Comparison of ENCODE assay signal across 20 cellular contexts in genomic region chr10:6618340-6618739, GRCh38. TPM values are rescaled to one million over a fixed set of nuclear protein-coding genes. Genes with fewer than 3 reads are reported as not detected.
A peak's percentile ranks its signal among the peaks of the same experiment; 100 is the strongest.
DNase-seq lines count a peak whose midpoint lies in the region; ATAC-seq, FAIRE-seq and TF ChIP-seq lines count a peak whose summit lies in the region.
"Had no signal": no experiment of that assay in that cellular context is flagged by ENCODE, and none has a peak within 500 bp of the region (broad histone marks: within the 10 kb centered on the region; RNA-seq: fewer than 3 reads in every experiment).

No MANE protein-coding gene starts in this region.

- H3K36me3 ChIP-seq in pancreas: no peaks in the 10 kb centered on the region
- H3K36me3 ChIP-seq: HAP-1 had no signal

- no peak for DNase-seq in activated CD4-positive, alpha-beta T cell treated with anti-CD3 and anti-CD28 coated beads for 36 hours
- DNase-seq in activated CD4-positive, alpha-beta T cell treated with anti-CD3 and anti-CD28 coated beads, Interleukin-2, amount 10 ng/mL, durations not matched to agents 7 days and 5 days: no peak
- DNase-seq in activated naive CD4-positive, alpha-beta T cell treated with anti-CD3 and anti-CD28 coated beads for 36 hours: no peak
- no peak for DNase-seq in activated naive CD4-positive, alpha-beta T cell treated with anti-CD3 and anti-CD28 coated beads, Interleukin-2, amount 50 U/mL, for 16 hours
- DNase-seq in activated T-helper 1 cell treated with anti-CD3 and anti-CD28 coated beads, Interleukin-12 subunit alpha, Interleukin-12 subunit beta, Interleukin-2, Interleukin-4 antibody, amounts not matched to agents 30 ng/mL and 10 ng/mL and 1 ng/mL, durations not matched to agents 14 hours and 24 hours and 36 hours (ENCODE audit: low spot score): no peak
- DNase-seq in pancreas: peak in 3 of 6 donors; percentile 20 to 53 (median 38)
- DNase-seq: AML-193; Caco-2; CD4-positive, alpha-beta T cell; GM23248 had no signal

- peaks cover 0 to 8% (median 0%) of the 10 kb centered on the region in 3 donors for H3K4me1 ChIP-seq in pancreas
- H3K4me1 ChIP-seq: A549, Caco-2 had no signal

- WGBS in pancreas, 2 donors: 1 to 10% methylated on average over 1 of the region's 1 CpG

- H3K4me3 ChIP-seq in pancreas: no peak overlapping the region
- H3K4me3 ChIP-seq: A549, GM23248, HAP-1 had no signal

- intact Hi-C loops in activated CD4-positive, alpha-beta T cell treated with anti-CD3 and anti-CD28 coated beads for 36 hours (cut with DNase I, micrococcal nuclease): loop anchor here in 1 of 2 experiments (10.0 kb wide), 1 partner anchor 344 kb away; no protein-coding TSS in a partner anchor
- intact Hi-C loops in activated naive CD4-positive, alpha-beta T cell treated with anti-CD3 and anti-CD28 coated beads for 36 hours (cut with micrococcal nuclease): no loop called here
- intact Hi-C loops in activated T-helper 1 cell treated with anti-CD3 and anti-CD28 coated beads, Interleukin-12 subunit alpha, Interleukin-12 subunit beta, Interleukin-2, Interleukin-4 antibody, amounts not matched to agents 30 ng/mL and 10 ng/mL and 1 ng/mL, durations not matched to agents 14 hours and 24 hours and 36 hours (cut with micrococcal nuclease): no loop called here
- intact Hi-C loops in pancreas (cut with DNase I): no loop called here

- peaks cover 11% of the 10 kb centered on the region for H3K9me3 Mint-ChIP-seq in activated CD4-positive, alpha-beta T cell treated with anti-CD3 and anti-CD28 coated beads for 36 hours (ENCODE audit: low read depth)
- H3K9me3 Mint-ChIP-seq in activated CD4-positive, alpha-beta T cell treated with anti-CD3 and anti-CD28 coated beads, Interleukin-2, amount 10 ng/mL, durations not matched to agents 7 days and 5 days: peaks cover 21% of the 10 kb centered on the region
- H3K9me3 Mint-ChIP-seq in activated naive CD4-positive, alpha-beta T cell treated with anti-CD3 and anti-CD28 coated beads for 36 hours: peaks cover 6% of the 10 kb centered on the region
- peaks cover 13% of the 10 kb centered on the region for H3K9me3 Mint-ChIP-seq in activated T-helper 1 cell treated with anti-CD3 and anti-CD28 coated beads, Interleukin-12 subunit alpha, Interleukin-12 subunit beta, Interleukin-2, Interleukin-4 antibody, amounts not matched to agents 30 ng/mL and 10 ng/mL and 1 ng/mL, durations not matched to agents 14 hours and 24 hours and 36 hours

- H3K27ac Mint-ChIP-seq in activated CD4-positive, alpha-beta T cell treated with anti-CD3 and anti-CD28 coated beads for 36 hours: peak overlapping the region; percentile 35
- H3K27ac Mint-ChIP-seq in activated CD4-positive, alpha-beta T cell treated with anti-CD3 and anti-CD28 coated beads, Interleukin-2, amount 10 ng/mL, durations not matched to agents 7 days and 5 days: no peak overlapping the region
- peak overlapping the region; percentile 84 for H3K27ac Mint-ChIP-seq in activated naive CD4-positive, alpha-beta T cell treated with anti-CD3 and anti-CD28 coated beads for 36 hours
- peak overlapping the region; percentile 91 for H3K27ac Mint-ChIP-seq in activated T-helper 1 cell treated with anti-CD3 and anti-CD28 coated beads, Interleukin-12 subunit alpha, Interleukin-12 subunit beta, Interleukin-2, Interleukin-4 antibody, amounts not matched to agents 30 ng/mL and 10 ng/mL and 1 ng/mL, durations not matched to agents 14 hours and 24 hours and 36 hours
- H3K27ac Mint-ChIP-seq: CD4-positive, alpha-beta T cell had no signal

- POLR2A ChIA-PET in activated CD4-positive, alpha-beta T cell treated with anti-CD3 and anti-CD28 coated beads for 36 hours (lab: Charles Lee): no interaction called here
- POLR2A ChIA-PET in activated CD4-positive, alpha-beta T cell treated with anti-CD3 and anti-CD28 coated beads, Interleukin-2, amount 10 ng/mL, durations not matched to agents 7 days and 5 days (lab: Charles Lee): no interaction called here

- no peak for ATAC-seq in activated CD4-positive, alpha-beta T cell treated with anti-CD3 and anti-CD28 coated beads for 36 hours
- ATAC-seq in pancreas (peak; percentile 38 to 93 (median 68)), HG02840 (IDR thresholded peaks at IDR 0.05; ENCODE audit: low FRiP score, unreplicated experiment) (no peak)
- ATAC-seq: A549 had no signal

- no peaks in the 10 kb centered on the region for H3K9me3 ChIP-seq in pancreas
- H3K9me3 ChIP-seq: Caco-2, HAP-1 had no signal

- no peak for TF ChIP-seq CTCF in pancreas (IDR thresholded peaks at IDR 0.05)

- H3K4me3 Mint-ChIP-seq in activated CD4-positive, alpha-beta T cell treated with anti-CD3 and anti-CD28 coated beads for 36 hours: no peak overlapping the region
- H3K4me3 Mint-ChIP-seq in activated CD4-positive, alpha-beta T cell treated with anti-CD3 and anti-CD28 coated beads, Interleukin-2, amount 10 ng/mL, durations not matched to agents 7 days and 5 days: no peak overlapping the region
- no peak overlapping the region for H3K4me3 Mint-ChIP-seq in activated naive CD4-positive, alpha-beta T cell treated with anti-CD3 and anti-CD28 coated beads for 36 hours
- H3K4me3 Mint-ChIP-seq in activated T-helper 1 cell treated with anti-CD3 and anti-CD28 coated beads, Interleukin-12 subunit alpha, Interleukin-12 subunit beta, Interleukin-2, Interleukin-4 antibody, amounts not matched to agents 30 ng/mL and 10 ng/mL and 1 ng/mL, durations not matched to agents 14 hours and 24 hours and 36 hours: no peak overlapping the region
- H3K4me3 Mint-ChIP-seq: CD4-positive, alpha-beta T cell had no signal

- no peaks in the 10 kb centered on the region for H3K27me3 ChIP-seq in pancreas

- no peak overlapping the region for H3K27ac ChIP-seq in pancreas
- H3K27ac ChIP-seq: 22Rv1, A549, C4-2B, GM23248, HL-60 had no signal

- no peaks in the 10 kb centered on the region for H3K27me3 Mint-ChIP-seq in activated CD4-positive, alpha-beta T cell treated with anti-CD3 and anti-CD28 coated beads for 36 hours
- no peaks in the 10 kb centered on the region for H3K27me3 Mint-ChIP-seq in activated CD4-positive, alpha-beta T cell treated with anti-CD3 and anti-CD28 coated beads, Interleukin-2, amount 10 ng/mL, durations not matched to agents 7 days and 5 days
- no peaks in the 10 kb centered on the region for H3K27me3 Mint-ChIP-seq in activated naive CD4-positive, alpha-beta T cell treated with anti-CD3 and anti-CD28 coated beads for 36 hours (ENCODE audit: low read depth)
- H3K27me3 Mint-ChIP-seq in activated T-helper 1 cell treated with anti-CD3 and anti-CD28 coated beads, Interleukin-12 subunit alpha, Interleukin-12 subunit beta, Interleukin-2, Interleukin-4 antibody, amounts not matched to agents 30 ng/mL and 10 ng/mL and 1 ng/mL, durations not matched to agents 14 hours and 24 hours and 36 hours (ENCODE audit: insufficient read depth): no peaks in the 10 kb centered on the region
- H3K27me3 Mint-ChIP-seq: CD4-positive, alpha-beta T cell had no signal

- CTCF ChIA-PET in activated CD4-positive, alpha-beta T cell treated with anti-CD3 and anti-CD28 coated beads for 36 hours (lab: Charles Lee): interaction anchor here (1.0 kb wide), 1 partner anchor 25 kb away, joined by 3 read pairs; no protein-coding TSS in a partner anchor
- CTCF ChIA-PET in activated CD4-positive, alpha-beta T cell treated with anti-CD3 and anti-CD28 coated beads, Interleukin-2, amount 10 ng/mL, durations not matched to agents 7 days and 5 days (lab: Charles Lee): interaction anchor here (1.5 to 2.0 kb wide), 2 partner anchors 11 to 14 kb away, joined by 3 to 6 read pairs; no protein-coding TSS in a partner anchor
- CTCF ChIA-PET in activated naive CD4-positive, alpha-beta T cell treated with anti-CD3 and anti-CD28 coated beads for 36 hours (lab: Charles Lee): interaction anchor here (0.7 to 1.1 kb wide), 4 partner anchors 26 to 36 kb away, joined by 3 read pairs; no protein-coding TSS in a partner anchor

- peaks cover 11% of the 10 kb centered on the region for H3K36me3 Mint-ChIP-seq in activated CD4-positive, alpha-beta T cell treated with anti-CD3 and anti-CD28 coated beads for 36 hours (ENCODE audit: low read depth)
- H3K36me3 Mint-ChIP-seq in activated CD4-positive, alpha-beta T cell treated with anti-CD3 and anti-CD28 coated beads, Interleukin-2, amount 10 ng/mL, durations not matched to agents 7 days and 5 days (ENCODE audit: low read depth): peaks cover 32% of the 10 kb centered on the region
- H3K36me3 Mint-ChIP-seq in activated naive CD4-positive, alpha-beta T cell treated with anti-CD3 and anti-CD28 coated beads for 36 hours (ENCODE audit: low read depth): peaks cover 25% of the 10 kb centered on the region
- peaks cover 49% of the 10 kb centered on the region for H3K36me3 Mint-ChIP-seq in activated T-helper 1 cell treated with anti-CD3 and anti-CD28 coated beads, Interleukin-12 subunit alpha, Interleukin-12 subunit beta, Interleukin-2, Interleukin-4 antibody, amounts not matched to agents 30 ng/mL and 10 ng/mL and 1 ng/mL, durations not matched to agents 14 hours and 24 hours and 36 hours (ENCODE audit: low read depth)

- no peak for FAIRE-seq in pancreas (lab: Jason Lieb, UNC)
- FAIRE-seq: A549, D721Med, G401.6, GM12891, GM18507 had no signal

- H3K4me1 Mint-ChIP-seq in activated CD4-positive, alpha-beta T cell treated with anti-CD3 and anti-CD28 coated beads for 36 hours: peaks cover 52% of the 10 kb centered on the region
- H3K4me1 Mint-ChIP-seq in activated CD4-positive, alpha-beta T cell treated with anti-CD3 and anti-CD28 coated beads, Interleukin-2, amount 10 ng/mL, durations not matched to agents 7 days and 5 days: peaks cover 29% of the 10 kb centered on the region
- peaks cover 66% of the 10 kb centered on the region for H3K4me1 Mint-ChIP-seq in activated naive CD4-positive, alpha-beta T cell treated with anti-CD3 and anti-CD28 coated beads for 36 hours (ENCODE audit: low read depth)
- H3K4me1 Mint-ChIP-seq in activated T-helper 1 cell treated with anti-CD3 and anti-CD28 coated beads, Interleukin-12 subunit alpha, Interleukin-12 subunit beta, Interleukin-2, Interleukin-4 antibody, amounts not matched to agents 30 ng/mL and 10 ng/mL and 1 ng/mL, durations not matched to agents 14 hours and 24 hours and 36 hours (ENCODE audit: low read depth): peaks cover 67% of the 10 kb centered on the region

RNA-seq across cellular contexts. Expression of gene PRKCQ, which starts 38.3 kb away (rescaled TPM):
- 10 to 100 TPM; 32.9 to 39.0 TPM for total RNA-seq in activated CD4-positive, alpha-beta T cell treated with anti-CD3 and anti-CD28 coated beads for 36 hours
- 10 to 100 TPM; 62.6 to 69.5 TPM for total RNA-seq in activated CD4-positive, alpha-beta T cell treated with anti-CD3 and anti-CD28 coated beads, Interleukin-2, amount 10 ng/mL, durations not matched to agents 7 days and 5 days
- total RNA-seq in activated naive CD4-positive, alpha-beta T cell treated with anti-CD3 and anti-CD28 coated beads for 36 hours: 10 to 100 TPM; 49.5 to 53.0 TPM
- total RNA-seq in activated T-helper 1 cell treated with anti-CD3 and anti-CD28 coated beads, Interleukin-12 subunit alpha, Interleukin-12 subunit beta, Interleukin-2, Interleukin-4 antibody, amounts not matched to agents 30 ng/mL and 10 ng/mL and 1 ng/mL, durations not matched to agents 14 hours and 24 hours and 36 hours: 45.9 and 50.4 TPM in 2 replicates
- total RNA-seq in pancreas: 1 to 10 TPM; 3.1 to 5.2 (median 3.5) TPM
- 1 to 10 TPM; 1.4 to 1.6 TPM for polyA plus RNA-seq in pancreas
- total RNA-seq: GM23248 had no signal
- polyA plus RNA-seq: GM23248 had no signal

Comparison
In these comparisons a context has a peak if more than half of its experiments do, and no peak if none do; other contexts are left out.
1. ATAC-seq: peak in pancreas (4 of 4); none in activated CD4-positive, alpha-beta T cell treated with anti-CD3 and anti-CD28 coated beads for 36 hours (single experiment) and HG02840 (single experiment).